Comparison of ENCODE assay signal across 8 cellular contexts in genomic region chr1:173867753-173868265, GRCh38. TPM values are rescaled to one million over a fixed set of nuclear protein-coding genes. Genes with fewer than 3 reads are reported as not detected.
DNase-seq lines count a peak whose midpoint lies in the region; ATAC-seq and TF ChIP-seq lines count a peak whose summit lies in the region.

GAS5 (minus strand) TSS chr1:173867989.

- H3K23ac ChIP-seq in trophoblast cell (ENCODE audit: low read length) = no peak within 1 kb of the TSS

- no peak for TF ChIP-seq CTCF in cardiac muscle cell (IDR thresholded peaks at IDR 0.05; ENCODE audit: low read depth, low read length)
- TF ChIP-seq CTCF in transverse colon (IDR thresholded peaks at IDR 0.05) = peak in 1 of 5 experiments; percentile 23

- H2AFZ ChIP-seq in trophoblast cell (ENCODE audit: insufficient read depth, low read length, poor library complexity) = peak within 1 kb of the TSS; percentile 80

- peak within 1 kb of the TSS; percentile 98 for H2BK120ac ChIP-seq in trophoblast cell (ENCODE audit: insufficient read depth, low read length, poor library complexity)

- H3K4me1 ChIP-seq in cardiac muscle cell (ENCODE audit: low read depth) = peaks cover 19% of the 10 kb centered on the region
- H3K4me1 ChIP-seq in trophoblast cell (ENCODE audit: control insufficient read depth in 1 of 2, insufficient read depth in 2 of 2, low read length in 2 of 2) = no peaks in the 10 kb centered on the region
- H3K4me1 ChIP-seq in transverse colon = peaks cover 10 to 52% (median 34%) of the 10 kb centered on the region in 4 donors

- ATAC-seq in HG02642 (IDR thresholded peaks at IDR 0.05; ENCODE audit: poor library complexity, unreplicated experiment) = peak; percentile 79

- peak within 1 kb of the TSS; percentile 92 for H3K27ac ChIP-seq in adipose tissue (ENCODE audit: low read depth, low read length)
- H3K27ac ChIP-seq in cardiac muscle cell = peak within 1 kb of the TSS; percentile 82
- peak within 1 kb of the TSS; percentile 99 for H3K27ac ChIP-seq in trophoblast cell (ENCODE audit: low read depth, low read length)
- H3K27ac ChIP-seq in transverse colon = peak within 1 kb of the TSS; percentile 95 to 98 (median 97)

- H2BK5ac ChIP-seq in trophoblast cell (ENCODE audit: low read depth, low read length, poor library complexity) = peak within 1 kb of the TSS; percentile 98

- peaks cover 12% of the 10 kb centered on the region for H3K79me2 ChIP-seq in trophoblast cell (ENCODE audit: control insufficient read depth, insufficient read depth, low read length, poor library complexity)

- TF ChIP-seq POLR2A in GM10847 (IDR thresholded peaks at IDR 0.05; ENCODE audit: extremely low read depth, insufficient read length) = peak; percentile 99
- peak; percentile 99 for TF ChIP-seq POLR2A in transverse colon (IDR thresholded peaks at IDR 0.05)

- H2AK5ac ChIP-seq in trophoblast cell (ENCODE audit: low read length) = peak within 1 kb of the TSS; percentile 69

- H4K91ac ChIP-seq in trophoblast cell (ENCODE audit: low read depth, low read length) = peak within 1 kb of the TSS; percentile 98

- peak within 1 kb of the TSS; percentile 98 for H4K12ac ChIP-seq in trophoblast cell (ENCODE audit: low read depth, low read length)

- no peak for TF ChIP-seq EP300 in transverse colon (IDR thresholded peaks at IDR 0.05; ENCODE audit: low read depth)

- in situ Hi-C loops in transverse colon (cut with MboI; ENCODE audit: low pct_ligation_motif_present in 1 of 4, low pct_unique_long_range_greater_than_20kb in 1 of 4, low sequenced_read_pairs in 3 of 4) = no loop called here

- H3K14ac ChIP-seq in trophoblast cell (ENCODE audit: low read length) = peak within 1 kb of the TSS; percentile 98

- peak within 1 kb of the TSS; percentile 97 for H3K18ac ChIP-seq in trophoblast cell (ENCODE audit: low read length)

- H3K79me1 ChIP-seq in trophoblast cell (ENCODE audit: low read length) = peaks cover 14% of the 10 kb centered on the region

- H3K36me3 ChIP-seq in cardiac muscle cell = peaks cover 42% of the 10 kb centered on the region
- H3K36me3 ChIP-seq in trophoblast cell (ENCODE audit: control insufficient read depth in 1 of 2, insufficient read depth in 2 of 2, low read length in 2 of 2) = peaks cover 13 to 31% of the 10 kb centered on the region in 2 experiments
- H3K36me3 ChIP-seq in transverse colon = peaks cover 0 to 25% (median 12%) of the 10 kb centered on the region in 4 donors

- intact Hi-C loops in transverse colon (cut with DNase I; ENCODE audit: low total_unique reads) = no loop called here

- peak within 1 kb of the TSS; percentile 98 for H4K8ac ChIP-seq in trophoblast cell (ENCODE audit: low read depth, low read length)

- no peaks in the 10 kb centered on the region for H3K9me3 ChIP-seq in cardiac muscle cell (ENCODE audit: low read depth)
- no peaks in the 10 kb centered on the region for H3K9me3 ChIP-seq in trophoblast cell (ENCODE audit: insufficient read depth, low read depth, low read length)
- H3K9me3 ChIP-seq in transverse colon = no peaks in the 10 kb centered on the region

- H2BK12ac ChIP-seq in trophoblast cell (ENCODE audit: low read length) = peak within 1 kb of the TSS; percentile 18

- H3K4me2 ChIP-seq in trophoblast cell (ENCODE audit: low read length) = peak within 1 kb of the TSS; percentile 98

- H3K27me3 ChIP-seq in cardiac muscle cell (no peaks in the 10 kb centered on the region), trophoblast cell (ENCODE audit: insufficient read depth, low read length) (no peaks in the 10 kb centered on the region), transverse colon (no peaks in the 10 kb centered on the region)

- H3K4ac ChIP-seq in trophoblast cell (ENCODE audit: low read depth, low read length) = peak within 1 kb of the TSS; percentile 89

- H3K9ac ChIP-seq in trophoblast cell (ENCODE audit: low read length) = peak within 1 kb of the TSS; percentile 96

- WGBS in adipose tissue, 3 donors = 0% methylated on average over 28 to 29 of the region's 30 CpGs
- WGBS in trophoblast cell (ENCODE audit: extremely low coverage, insufficient coverage, insufficient read length) = no CpG with 5 or more reads among the region's 30 CpGs
- WGBS in transverse colon (ENCODE audit: low coverage in 1 of 2), 2 donors = 0% methylated on average over 10 to 27 of the region's 30 CpGs

- H3K4me3 ChIP-seq in cardiac muscle cell (peak within 1 kb of the TSS; percentile 55), trophoblast cell (ENCODE audit: low read depth, low read length) (peak within 1 kb of the TSS; percentile 90), transverse colon (peak within 1 kb of the TSS; percentile 57 to 75 (median 70))

- DNase-seq in NCI-H1417 (lab: John Stamatoyannopoulos, UW) (peak; percentile 99 to 100 (median 100)), SW 1271 (lab: John Stamatoyannopoulos, UW) (peak; percentile 94 to 95), cardiac muscle cell (ENCODE audit: low read depth in 1 of 2, low spot score in 1 of 2) (peak; percentile 99 to 100), trophoblast cell (peak; percentile 99), transverse colon (peak; percentile 100)

RNA-seq across cellular contexts. Expression of gene GAS5, which starts in this region (rescaled TPM):
- polyA plus RNA-seq in adipose tissue (1,000 to 10,000 TPM in 1 of 3 donors, 100 to 1,000 TPM in 2; 444 to 1,465 (median 468) TPM), cardiac muscle cell (158 and 248 TPM in 2 replicates)
- total RNA-seq in cardiac muscle cell (210 and 350 TPM in 2 replicates), transverse colon (100 to 1,000 TPM in 3 of 4 donors, 10 to 100 TPM in 1; 82.7 to 435 (median 193) TPM)
- polyA plus RNA-seq in trophoblast cell (2013) = 243 TPM in 2 replicates

Comparison
In these comparisons a context has a peak if more than half of its experiments do, and no peak if none do; other contexts are left out.
1. Peak in every context shown above with its lines: DNase-seq, ATAC-seq, H3K4me3 ChIP-seq and H3K27ac ChIP-seq.